ENCODE assay signal across 12 cellular contexts in the genomic region with DNA sequence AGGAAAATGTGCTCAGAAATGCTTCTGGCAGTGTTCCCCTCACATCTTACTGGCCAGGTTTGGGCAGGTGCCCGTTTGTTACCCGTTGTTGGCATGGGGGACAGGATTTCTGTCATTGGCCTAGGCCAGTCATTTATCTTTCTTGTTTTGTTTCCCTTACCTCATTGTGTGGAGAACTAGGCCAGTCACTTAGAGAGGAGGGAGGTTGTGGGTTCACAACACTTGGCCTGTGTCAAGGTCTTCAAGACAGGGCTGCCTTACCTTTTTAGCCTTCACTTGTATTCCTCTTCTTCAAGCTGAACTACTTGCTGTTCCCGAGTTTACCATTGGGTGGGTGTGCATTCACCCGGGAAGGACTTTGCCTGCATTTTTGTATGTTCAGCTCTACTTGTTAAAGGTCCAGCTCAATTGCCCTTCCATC. TPM values are rescaled to one million over a fixed set of nuclear protein-coding genes. Genes with fewer than 3 reads are reported as not detected.
A peak's percentile ranks its signal among the peaks of the same experiment; 100 is the strongest.
DNase-seq lines count a peak whose midpoint lies in the region; ATAC-seq, FAIRE-seq and TF ChIP-seq lines count a peak whose summit lies in the region.
"Had no signal": no experiment of that assay in that cellular context is flagged by ENCODE, and none has a peak within 500 bp of the region (broad histone marks: within the 10 kb centered on the region; RNA-seq: fewer than 3 reads in every experiment).

No MANE protein-coding gene starts in this region.

- H3K79me2 ChIP-seq in HepG2 (ENCODE audit: insufficient read depth, low read length), result peaks cover 64% of the 10 kb centered on the region

- 50% methylated on average over 4 of the region's 4 CpGs for WGBS in HepG2 (ENCODE audit: low lambda C conversion rate)

- in situ Hi-C loops in HepG2 (cut with HindIII; ENCODE audit: extremely low pct_ligation_motif_present, low pct_unique_long_range_greater_than_20kb), result no loop called here

- H3K36me3 ChIP-seq in right atrium auricular region (no peaks in the 10 kb centered on the region), HepG2 (replicated peaks in 1 of 2; ENCODE audit: control insufficient read depth in 1 of 2, insufficient read depth in 2 of 2, low read length in 2 of 2) (peaks cover 0 to 4% of the 10 kb centered on the region in 2 experiments; a peak in 1 of 5 replicates), upper lobe of right lung (no peaks in the 10 kb centered on the region), SJCRH30 (no peaks in the 10 kb centered on the region)

- FAIRE-seq in HepG2 (lab: Jason Lieb, UNC), result peak; percentile 73
- FAIRE-seq: urothelium cell line had no signal

- no peak overlapping the region for H3K4me2 ChIP-seq in HepG2 (ENCODE audit: low read depth, low read length)

- no TSS peak for BruUV-seq in HepG2 (replicated peaks; lab: Mats Ljungman, UMichigan)

- ATAC-seq in Right ventricle myocardium inferior, result peak; percentile 31
- ATAC-seq in HepG2, result peak; percentile 90
- ATAC-seq in upper lobe of right lung, result peak; percentile 8
- ATAC-seq: effector memory CD8-positive, alpha-beta T cell had no signal

- TF ChIP-seq EP300 in HepG2 (IDR thresholded peaks at IDR 0.05; ENCODE audit: low read depth in 2 of 2, low read length in 2 of 2) (no peak), HepG2 (CRISPR knock-in tag; IDR thresholded peaks at IDR 0.05; ENCODE audit: borderline replicate concordance) (no peak)

- H3K27me3 ChIP-seq in right atrium auricular region, result no peaks in the 10 kb centered on the region
- no peaks in the 10 kb centered on the region for H3K27me3 ChIP-seq in HepG2 (ENCODE audit: control insufficient read depth in 1 of 2, insufficient read depth in 2 of 2, low read length in 2 of 2)
- H3K27me3 ChIP-seq in upper lobe of right lung, result no peaks in the 10 kb centered on the region
- H3K27me3 ChIP-seq in SJCRH30, result no peaks in the 10 kb centered on the region

- H3K27ac ChIP-seq in right atrium auricular region, result no peak overlapping the region
- no peak overlapping the region for H3K27ac ChIP-seq in HepG2 (ENCODE audit: extremely low read length, insufficient read depth, low read length)
- H3K27ac ChIP-seq in upper lobe of right lung, result no peak overlapping the region
- H3K27ac ChIP-seq in SJCRH30, result no peak overlapping the region

- intact Hi-C loops in Right ventricle myocardium inferior (cut with DNase I) (no loop called here), HepG2 (cut with micrococcal nuclease; ENCODE audit: unreplicated experiment) (no loop called here), upper lobe of right lung (cut with DNase I) (no loop called here)

- no peak overlapping the region for H2AFZ ChIP-seq in HepG2 (ENCODE audit: low read length)

- no peak overlapping the region for H3K9ac ChIP-seq in HepG2 (ENCODE audit: insufficient read depth, low read depth, low read length)

- H3K9me3 ChIP-seq in right atrium auricular region (no peaks in the 10 kb centered on the region), HepG2 (ENCODE audit: low read length) (no peaks in the 10 kb centered on the region), upper lobe of right lung (no peaks in the 10 kb centered on the region), SJCRH30 (replicated peaks) (no peaks in the 10 kb centered on the region)

- POLR2A ChIA-PET in HepG2 (lab: Yijun Ruan, JAX), result no interaction called here

- CTCF ChIA-PET in HepG2 (lab: Yijun Ruan, JAX; ENCODE audit: low intra/inter-chr PET ratio, low total read pairs), result no interaction called here

- H3K4me3 ChIP-seq in right atrium auricular region, result no peak overlapping the region
- H3K4me3 ChIP-seq in HepG2 (replicated peaks in 1 of 3; ENCODE audit: insufficient read depth in 1 of 3, low read depth in 2 of 3, low read length in 3 of 3), result no peak overlapping the region
- no peak overlapping the region for H3K4me3 ChIP-seq in upper lobe of right lung
- H3K4me3 ChIP-seq in SJCRH30, result no peak overlapping the region

- no peak for TF ChIP-seq POLR2A in HepG2 (IDR thresholded peaks at IDR 0.05; ENCODE audit: insufficient read depth in 1 of 2, low read depth in 2 of 2, low read length in 2 of 2)

- 0 out of 2 replicates have a peak, but pooled peaks have one; percentile 31 for TF ChIP-seq RAD21 in HepG2 (CRISPR knock-in tag; IDR thresholded peaks at IDR 0.05)

- TF ChIP-seq CTCF in right atrium auricular region (IDR thresholded peaks at IDR 0.05), result no peak
- TF ChIP-seq CTCF in HepG2 (CRISPR knock-in tag; IDR thresholded peaks at IDR 0.05), result peak; percentile 57
- no peak for TF ChIP-seq CTCF in upper lobe of right lung (IDR thresholded peaks at IDR 0.05)

- peaks cover 0 to 10% of the 10 kb centered on the region in 2 donors for H3K4me1 ChIP-seq in right atrium auricular region
- H3K4me1 ChIP-seq in HepG2 (ENCODE audit: insufficient read depth, low read length), result peaks cover 23% of the 10 kb centered on the region
- H3K4me1 ChIP-seq in upper lobe of right lung, result peaks cover 11% of the 10 kb centered on the region
- H3K4me1 ChIP-seq in SJCRH30, result no peaks in the 10 kb centered on the region

- peaks cover 23% of the 10 kb centered on the region for H4K20me1 ChIP-seq in HepG2 (ENCODE audit: insufficient read depth, low read length)

- DNase-seq in Right ventricle myocardium inferior (ENCODE audit: missing footprints) (no peak), right atrium auricular region (ENCODE audit: low spot score) (no peak), cerebellum (ENCODE audit: low spot score) (peak; percentile 74), HepG2 (ENCODE audit: low spot score) (peak; percentile 29), upper lobe of right lung (no peak), SJCRH30 (no peak), T1000 (lab: John Stamatoyannopoulos, UW) (no peak)
- DNase-seq in activated CD4-positive, alpha-beta T cell treated with anti-CD3 and anti-CD28 coated beads for 1 hour, result no peak
- DNase-seq: effector memory CD8-positive, alpha-beta T cell; EL; SHP77 treated with DMSO at 0.1 percent for 48 hours had no signal

TF ChIP-seq in HepG2, 621 proteins besides CTCF, POLR2A, EP300 and RAD21 (continues in another document):
- TF ChIP-seq ZNF7 (CRISPR knock-in tag; IDR thresholded peaks at IDR 0.05) (0 out of 2 replicates have a peak, but pooled peaks have one; percentile 53), STAG1 (CRISPR knock-in tag; IDR thresholded peaks at IDR 0.05) (peak; percentile 44)

RNA-seq across cellular contexts. Expression of gene SNX25, which starts 17.7 kb away (rescaled TPM):
- 10.9 TPM for total RNA-seq in Right ventricle myocardium inferior
- 10 to 100 TPM; 13.2 to 16.8 TPM for total RNA-seq in right atrium auricular region
- 27.7 TPM for total RNA-seq in cerebellum
- total RNA-seq in HepG2 (2016; rRNA removed; fragmentation: Illumina TruSeq; extraction: Trizol), result 19.7 and 23.4 TPM in 2 replicates
- 116 and 134 TPM in 2 replicates for total RNA-seq in HepG2 (2016; cell fraction: cytosol; rRNA removed; fragmentation: Illumina TruSeq; extraction: Trizol; ENCODE audit: low read depth)
- 18.7 and 25.1 TPM in 2 replicates for total RNA-seq in HepG2 (2016; cell fraction: insoluble cytoplasmic fraction; rRNA removed; fragmentation: Illumina TruSeq; extraction: Trizol)
- 50.6 and 53.0 TPM in 2 replicates for total RNA-seq in HepG2 (2016; cell fraction: membrane; rRNA removed; fragmentation: Illumina TruSeq; extraction: Trizol)
- 24.7 and 25.8 TPM in 2 replicates for total RNA-seq in HepG2 (2016; cell fraction: nucleus; rRNA removed; fragmentation: Illumina TruSeq; extraction: Trizol)
- polyA plus RNA-seq in HepG2 (2011; rRNA removed), result 21.2 and 23.5 TPM in 2 replicates
- 6.4 and 11.9 TPM in 2 replicates for polyA plus RNA-seq in HepG2 (2011; cell fraction: cytosol; rRNA removed)
- 11.8 and 16.0 TPM in 2 replicates for polyA plus RNA-seq in HepG2 (2011; cell fraction: nucleus; rRNA removed)
- polyA plus RNA-seq in HepG2 (2012), result 23.5 and 24.1 TPM in 2 replicates
- polyA plus RNA-seq in HepG2 (2016; cell fraction: cytosol; fragmentation: Illumina TruSeq; extraction: Trizol; ENCODE audit: low read depth), result 5.2 and 5.6 TPM in 2 replicates
- 15.3 and 15.6 TPM in 2 replicates for polyA plus RNA-seq in HepG2 (2016; cell fraction: insoluble cytoplasmic fraction; fragmentation: Illumina TruSeq; extraction: Trizol; ENCODE audit: low read depth)
- polyA plus RNA-seq in HepG2 (2016; cell fraction: membrane; fragmentation: Illumina TruSeq; extraction: Trizol; ENCODE audit: low read depth), result 11.4 and 12.9 TPM in 2 replicates
- polyA plus RNA-seq in HepG2 (2016; cell fraction: nucleus; fragmentation: Illumina TruSeq; extraction: Trizol; ENCODE audit: insufficient read depth, low read depth), result 22.3 and 22.4 TPM in 2 replicates
- 32.3 and 43.0 TPM in 2 replicates for polyA minus RNA-seq in HepG2 (2011; rRNA and poly(A)+ RNA removed; ENCODE audit: low replicate concordance)
- polyA minus RNA-seq in HepG2 (2011; cell fraction: cytosol; rRNA and poly(A)+ RNA removed), result 21.2 and 26.6 TPM in 2 replicates
- 47.5 and 59.8 TPM in 2 replicates for polyA minus RNA-seq in HepG2 (2011; cell fraction: nucleus; rRNA and poly(A)+ RNA removed)
- total RNA-seq in upper lobe of right lung, result 98.5 TPM
- total RNA-seq in SJCRH30 (2014; rRNA removed; shearing (Covaris generic)), result 16.8 and 17.7 TPM in 2 replicates

RNA-seq across cellular contexts. Expression of gene CFAP97, which starts 23.3 kb away (rescaled TPM):
- total RNA-seq in Right ventricle myocardium inferior (11.3 TPM), right atrium auricular region (10 to 100 TPM; 14.1 to 15.1 TPM), cerebellum (45.4 TPM), HepG2 (2016; rRNA removed; fragmentation: Illumina TruSeq; extraction: Trizol) (44.4 and 67.9 TPM in 2 replicates), upper lobe of right lung (38.2 TPM)
- total RNA-seq in HepG2 (2016; cell fraction: cytosol; rRNA removed; fragmentation: Illumina TruSeq; extraction: Trizol; ENCODE audit: low read depth), result 10.4 and 12.7 TPM in 2 replicates
- total RNA-seq in HepG2 (2016; cell fraction: insoluble cytoplasmic fraction; rRNA removed; fragmentation: Illumina TruSeq; extraction: Trizol), result 44.5 and 66.3 TPM in 2 replicates
- 34.3 and 42.9 TPM in 2 replicates for total RNA-seq in HepG2 (2016; cell fraction: membrane; rRNA removed; fragmentation: Illumina TruSeq; extraction: Trizol)
- total RNA-seq in HepG2 (2016; cell fraction: nucleus; rRNA removed; fragmentation: Illumina TruSeq; extraction: Trizol), result 29.7 and 33.6 TPM in 2 replicates
- 22.6 and 32.1 TPM in 2 replicates for polyA plus RNA-seq in HepG2 (2011; rRNA removed)
- 11.1 and 19.6 TPM in 2 replicates for polyA plus RNA-seq in HepG2 (2011; cell fraction: cytosol; rRNA removed)
- 8.6 and 13.8 TPM in 2 replicates for polyA plus RNA-seq in HepG2 (2011; cell fraction: nucleus; rRNA removed)
- 26.2 and 40.6 TPM in 2 replicates for polyA plus RNA-seq in HepG2 (2012)
- polyA plus RNA-seq in HepG2 (2016; cell fraction: cytosol; fragmentation: Illumina TruSeq; extraction: Trizol; ENCODE audit: low read depth), result 3.5 and 4.6 TPM in 2 replicates
- 49.3 and 51.9 TPM in 2 replicates for polyA plus RNA-seq in HepG2 (2016; cell fraction: insoluble cytoplasmic fraction; fragmentation: Illumina TruSeq; extraction: Trizol; ENCODE audit: low read depth)
- 14.3 and 17.2 TPM in 2 replicates for polyA plus RNA-seq in HepG2 (2016; cell fraction: membrane; fragmentation: Illumina TruSeq; extraction: Trizol; ENCODE audit: low read depth)
- 25.5 and 26.7 TPM in 2 replicates for polyA plus RNA-seq in HepG2 (2016; cell fraction: nucleus; fragmentation: Illumina TruSeq; extraction: Trizol; ENCODE audit: insufficient read depth, low read depth)
- polyA minus RNA-seq in HepG2 (2011; rRNA and poly(A)+ RNA removed; ENCODE audit: low replicate concordance), result 9.1 and 15.6 TPM in 2 replicates
- 25.9 and 35.6 TPM in 2 replicates for polyA minus RNA-seq in HepG2 (2011; cell fraction: cytosol; rRNA and poly(A)+ RNA removed)
- 51.6 and 68.6 TPM in 2 replicates for polyA minus RNA-seq in HepG2 (2011; cell fraction: nucleus; rRNA and poly(A)+ RNA removed)
- total RNA-seq in SJCRH30 (2014; rRNA removed; shearing (Covaris generic)), result 18.2 and 19.7 TPM in 2 replicates

Comparison
In these comparisons a context has a peak if more than half of its experiments do, and no peak if none do; other contexts are left out.
1. ATAC-seq: peak in every context shown above with its lines; median percentile 90 in HepG2; 31 in Right ventricle myocardium inferior; 8 in upper lobe of right lung.
2. DNase-seq: peak in cerebellum (single experiment) and HepG2 (single experiment); none in Right ventricle myocardium inferior (single experiment), right atrium auricular region (single experiment), upper lobe of right lung (single experiment), activated CD4-positive, alpha-beta T cell treated with anti-CD3 and anti-CD28 coated beads for 1 hour (single experiment), SJCRH30 (0 of 2) and T1000 (single experiment).